24 cellular contexts compared by ENCODE assay signal in the genomic region with DNA sequence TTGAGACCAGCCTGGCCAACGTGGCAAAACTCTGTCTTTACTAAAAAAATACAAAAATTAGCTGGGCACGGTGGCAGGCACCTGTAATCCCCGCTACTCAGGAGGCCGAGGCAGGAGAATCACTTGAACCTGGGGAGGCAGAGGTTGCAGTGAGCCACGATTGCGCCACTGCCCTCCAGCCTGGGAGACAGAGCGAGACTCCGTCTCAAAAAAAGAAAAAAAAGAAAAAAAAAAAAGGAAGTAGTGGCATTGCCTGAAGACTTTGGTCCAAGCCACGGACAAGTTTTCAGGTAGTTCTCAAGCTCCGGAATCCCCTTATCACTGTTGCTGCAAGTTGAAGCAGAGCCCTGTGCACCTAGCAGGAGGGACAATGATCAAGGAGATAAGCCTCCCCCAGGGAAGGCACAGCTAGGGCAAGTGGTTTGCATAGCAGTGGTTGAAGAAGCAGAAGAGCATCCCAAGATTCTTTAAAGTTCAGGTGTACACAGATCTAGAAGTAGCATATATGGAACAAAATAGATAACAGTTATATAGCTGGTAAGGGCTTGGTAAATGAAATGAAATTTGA.
"Had no signal": no experiment of that assay in that cellular context is flagged by ENCODE, and none has a peak within 500 bp of the region (broad histone marks: within the 10 kb centered on the region; RNA-seq: fewer than 3 reads in every experiment).

No MANE protein-coding gene starts in this region.

- H3K27ac Mint-ChIP-seq: activated CD4-positive, alpha-beta T cell treated with anti-CD3 and anti-CD28 coated beads, Interleukin-2, amount 10 ng/mL, durations not matched to agents 7 days and 5 days; activated CD8-positive, alpha-beta T cell treated with anti-CD3 and anti-CD28 coated beads, Interleukin-2, amount 10 ng/mL, durations not matched to agents 7 days and 5 days; activated naive CD4-positive, alpha-beta T cell treated with anti-CD3 and anti-CD28 coated beads, Interleukin-2, amount 50 U/mL, for 24 hours; brain; nephron; T-helper 17 cell had no signal

- H3K4me1 Mint-ChIP-seq: activated naive CD4-positive, alpha-beta T cell treated with anti-CD3 and anti-CD28 coated beads, Interleukin-2, amount 50 U/mL, for 24 hours; T-helper 17 cell had no signal

- H3K27me3 ChIP-seq: hepatocyte, neutrophil, pancreas, right atrium auricular region had no signal

- H3K36me3 ChIP-seq: neutrophil, pancreas, right atrium auricular region, spleen, WERI-Rb-1 had no signal

- H3K27ac ChIP-seq: hepatocyte, neutrophil, pancreas, psoas muscle, right atrium auricular region, spleen, WERI-Rb-1 had no signal

- H3K36me3 Mint-ChIP-seq: activated naive CD4-positive, alpha-beta T cell treated with anti-CD3 and anti-CD28 coated beads, Interleukin-2, amount 50 U/mL, for 24 hours had no signal

- H3K9me3 Mint-ChIP-seq: activated CD4-positive, alpha-beta T cell treated with anti-CD3 and anti-CD28 coated beads, Interleukin-2, amount 10 ng/mL, durations not matched to agents 7 days and 5 days; activated naive CD4-positive, alpha-beta T cell treated with anti-CD3 and anti-CD28 coated beads, Interleukin-2, amount 50 U/mL, for 24 hours; brain; nephron had no signal

- DNase-seq: activated CD4-positive, alpha-beta T cell treated with anti-CD3 and anti-CD28 coated beads, Interleukin-2, amount 10 ng/mL, durations not matched to agents 7 days and 5 days; activated CD4-positive, CD25-positive, alpha-beta regulatory T cell treated with anti-CD3 and anti-CD28 coated beads, Interleukin-2, amount 50 U/mL, for 72 hours; activated CD8-positive, alpha-beta T cell treated with anti-CD3 and anti-CD28 coated beads, Interleukin-2, amount 10 ng/mL, durations not matched to agents 7 days and 5 days; activated gamma-delta T cell treated with Interleukin-2 at 50 U/mL for 16 hours; activated T-cell treated with anti-CD3 and anti-CD28 coated beads, Interleukin-2, amount 50 U/mL, for 1 hour; anterior cingulate cortex; dermis blood vessel endothelial cell; effector memory CD4-positive, alpha-beta T cell; foreskin melanocyte; glutamatergic neuron; midbrain; pancreas; psoas muscle; spleen; stimulated activated CD4-positive, alpha-beta T cell treated with anti-CD3 and anti-CD28 coated beads, Interleukin-4, amount 100 ng/mL, for 4 hours; T-helper 17 cell; WERI-Rb-1 had no signal

- H3K4me1 ChIP-seq: pancreas, psoas muscle, right atrium auricular region, spleen had no signal

- H3K27me3 Mint-ChIP-seq: activated CD4-positive, alpha-beta T cell treated with anti-CD3 and anti-CD28 coated beads, Interleukin-2, amount 10 ng/mL, durations not matched to agents 7 days and 5 days had no signal

- H3K79me2 ChIP-seq: hepatocyte had no signal

- H3K4me3 Mint-ChIP-seq: activated CD4-positive, alpha-beta T cell treated with anti-CD3 and anti-CD28 coated beads, Interleukin-2, amount 10 ng/mL, durations not matched to agents 7 days and 5 days; activated CD8-positive, alpha-beta T cell treated with anti-CD3 and anti-CD28 coated beads, Interleukin-2, amount 10 ng/mL, durations not matched to agents 7 days and 5 days; activated naive CD4-positive, alpha-beta T cell treated with anti-CD3 and anti-CD28 coated beads, Interleukin-2, amount 50 U/mL, for 24 hours; brain; nephron; T-helper 17 cell had no signal

- H2AFZ ChIP-seq: hepatocyte had no signal

- H3K4me2 ChIP-seq: hepatocyte had no signal

- H3K9me3 ChIP-seq: neutrophil, pancreas, psoas muscle, right atrium auricular region, spleen had no signal

- ATAC-seq: activated CD8-positive, alpha-beta T cell treated with anti-CD3 and anti-CD28 coated beads, Interleukin-2, amount 10 ng/mL, durations not matched to agents 7 days and 5 days; esophagus mucosa; pancreas; psoas muscle; T-helper 17 cell had no signal

- H3K4me3 ChIP-seq: hepatocyte, pancreas, psoas muscle, right atrium auricular region, spleen had no signal
